ENCODE assay signal across 11 cellular contexts in genomic region chrX:71195959-71196727, GRCh38. TPM values are rescaled to one million over a fixed set of nuclear protein-coding genes. Genes with fewer than 3 reads are reported as not detected.
DNase-seq lines count a peak whose midpoint lies in the region; ATAC-seq and TF ChIP-seq lines count a peak whose summit lies in the region.
"Had no signal": no experiment of that assay in that cellular context is flagged by ENCODE, and none has a peak within 500 bp of the region (broad histone marks: within the 10 kb centered on the region; RNA-seq: fewer than 3 reads in every experiment).

No MANE protein-coding gene starts in this region.

- no peaks in the 10 kb centered on the region for H3K9me3 Mint-ChIP-seq in activated CD4-positive, alpha-beta memory T cell treated with anti-CD3 and anti-CD28 coated beads for 36 hours
- H3K9me3 Mint-ChIP-seq in stimulated activated effector memory CD8-positive, alpha-beta T cell treated with anti-CD3 and anti-CD28 coated beads, Interleukin-12 subunit alpha, Interleukin-12 subunit beta, amount 100 ng/mL, for 72 hours, result no peaks in the 10 kb centered on the region
- H3K9me3 Mint-ChIP-seq in Calu3 (ENCODE audit: low read depth, unreplicated experiment), result no peaks in the 10 kb centered on the region

- H3K27me3 Mint-ChIP-seq in activated CD4-positive, alpha-beta memory T cell treated with anti-CD3 and anti-CD28 coated beads for 36 hours, result no peaks in the 10 kb centered on the region
- no peaks in the 10 kb centered on the region for H3K27me3 Mint-ChIP-seq in Calu3 (ENCODE audit: unreplicated experiment)

- no peaks in the 10 kb centered on the region for H3K9me3 ChIP-seq in SJCRH30 (replicated peaks)

- POLR2A ChIA-PET in activated CD4-positive, alpha-beta memory T cell treated with anti-CD3 and anti-CD28 coated beads for 36 hours (lab: Charles Lee), result interaction anchor here (0.6 to 1.3 kb wide), 5 partner anchors 14 to 604 kb away, joined by 3 to 7 read pairs (median 3); partner anchors contain the start of gene NONO

- peaks cover 11% of the 10 kb centered on the region for H3K4me1 Mint-ChIP-seq in activated CD4-positive, alpha-beta memory T cell treated with anti-CD3 and anti-CD28 coated beads for 36 hours (ENCODE audit: low read depth)
- H3K4me1 Mint-ChIP-seq in stimulated activated effector memory CD8-positive, alpha-beta T cell treated with anti-CD3 and anti-CD28 coated beads, Interleukin-12 subunit alpha, Interleukin-12 subunit beta, amount 100 ng/mL, for 72 hours, result peaks cover 17% of the 10 kb centered on the region
- H3K4me1 Mint-ChIP-seq in Calu3 (ENCODE audit: low read depth, unreplicated experiment), result peaks cover 24% of the 10 kb centered on the region

- no peaks in the 10 kb centered on the region for H3K36me3 ChIP-seq in SJCRH30

- peak overlapping the region; percentile 88 for H3K4me3 Mint-ChIP-seq in activated CD4-positive, alpha-beta memory T cell treated with anti-CD3 and anti-CD28 coated beads for 36 hours
- H3K4me3 Mint-ChIP-seq in stimulated activated effector memory CD8-positive, alpha-beta T cell treated with anti-CD3 and anti-CD28 coated beads, Interleukin-12 subunit alpha, Interleukin-12 subunit beta, amount 100 ng/mL, for 72 hours, result peak overlapping the region; percentile 72
- H3K4me3 Mint-ChIP-seq in Calu3 (ENCODE audit: low read depth, unreplicated experiment), result no peak overlapping the region

- H3K4me3 ChIP-seq in SJCRH30, result no peak overlapping the region

- no peaks in the 10 kb centered on the region for H3K27me3 ChIP-seq in SJCRH30

- no TSS peak for BruUV-seq in Calu3 (replicated peaks; lab: Mats Ljungman, UMichigan)

- peak; percentile 62 for DNase-seq in activated effector memory CD4-positive, alpha-beta T cell treated with anti-CD3 and anti-CD28 coated beads, Interleukin-2, amount 50 U/mL, for 16 hours
- no peak for DNase-seq in activated effector memory CD4-positive, alpha-beta T cell treated with Interleukin-2 at 50 U/mL for 16 hours
- DNase-seq in activated CD4-positive, alpha-beta memory T cell treated with anti-CD3 and anti-CD28 coated beads for 36 hours, result peak; percentile 22
- peak in 1 of 2 donors; percentile 54 for DNase-seq in stimulated activated effector memory CD8-positive, alpha-beta T cell treated with anti-CD3 and anti-CD28 coated beads, Interleukin-12 subunit alpha, Interleukin-12 subunit beta, amount 100 ng/mL, for 72 hours (ENCODE audit: low spot score in 2 of 2)
- DNase-seq in Calu3, result no peak
- no peak for DNase-seq in SJCRH30
- DNase-seq in DMS114 treated with DMSO at 0.1 percent for 48 hours (lab: John Stamatoyannopoulos, UW; ENCODE audit: unreplicated experiment), result no peak
- DNase-seq: NCI-H2081 had no signal

- intact Hi-C loops in activated CD4-positive, alpha-beta memory T cell treated with anti-CD3 and anti-CD28 coated beads for 36 hours (cut with micrococcal nuclease), result loop anchor here (1.0 to 10.0 kb wide), 5 partner anchors 14 to 339 kb away; partner anchors contain the start of genes IL2RG, OGT, TAF1 and ZMYM3
- intact Hi-C loops in Calu3 (cut with micrococcal nuclease; ENCODE audit: unreplicated experiment), result no loop called here

- peak overlapping the region; percentile 88 for H3K27ac Mint-ChIP-seq in activated CD4-positive, alpha-beta memory T cell treated with anti-CD3 and anti-CD28 coated beads for 36 hours
- H3K27ac Mint-ChIP-seq in stimulated activated effector memory CD8-positive, alpha-beta T cell treated with anti-CD3 and anti-CD28 coated beads, Interleukin-12 subunit alpha, Interleukin-12 subunit beta, amount 100 ng/mL, for 72 hours, result peak overlapping the region; percentile 79
- H3K27ac Mint-ChIP-seq in Calu3 (ENCODE audit: unreplicated experiment), result no peak overlapping the region

- H3K36me3 Mint-ChIP-seq in activated CD4-positive, alpha-beta memory T cell treated with anti-CD3 and anti-CD28 coated beads for 36 hours, result peaks cover 2% of the 10 kb centered on the region
- peaks cover 14% of the 10 kb centered on the region for H3K36me3 Mint-ChIP-seq in stimulated activated effector memory CD8-positive, alpha-beta T cell treated with anti-CD3 and anti-CD28 coated beads, Interleukin-12 subunit alpha, Interleukin-12 subunit beta, amount 100 ng/mL, for 72 hours
- H3K36me3 Mint-ChIP-seq in Calu3 (ENCODE audit: insufficient read depth, unreplicated experiment), result no peaks in the 10 kb centered on the region

- no peak overlapping the region for H3K27ac ChIP-seq in SJCRH30

- peak; percentile 52 for ATAC-seq in HG02798 (IDR thresholded peaks at IDR 0.05; ENCODE audit: poor library complexity, unreplicated experiment)
- ATAC-seq in stimulated activated effector memory CD8-positive, alpha-beta T cell treated with anti-CD3 and anti-CD28 coated beads, Interleukin-12 subunit alpha, Interleukin-12 subunit beta, amount 100 ng/mL, for 72 hours, result peak; percentile 91

- no peaks in the 10 kb centered on the region for H3K4me1 ChIP-seq in SJCRH30

- CTCF ChIA-PET in activated CD4-positive, alpha-beta memory T cell treated with anti-CD3 and anti-CD28 coated beads for 36 hours (lab: Charles Lee), result interaction anchor here (0.9 to 1.6 kb wide), 4 partner anchors 11 to 87 kb away, joined by 3 to 6 read pairs (median 5); partner anchors contain the start of gene NONO
- CTCF ChIA-PET in Calu3 (lab: Charles Lee), result interaction anchor here (0.6 kb wide), 2 partner anchors 46 to 139 kb away, joined by 3 to 4 read pairs; no protein-coding TSS in a partner anchor

- TF ChIP-seq CTCF in Calu3 (IDR thresholded peaks at IDR 0.05; ENCODE audit: unreplicated experiment), result no peak

RNA-seq across cellular contexts. Expression of gene GJB1, which starts 26.9 kb away (rescaled TPM):
- not detected for total RNA-seq in activated CD4-positive, alpha-beta memory T cell treated with anti-CD3 and anti-CD28 coated beads for 36 hours
- 80.4 and 96.9 TPM in 2 replicates for total RNA-seq in Calu3 (2022)
- 1.1 and 1.2 TPM in 2 replicates for total RNA-seq in SJCRH30 (2014; rRNA removed; shearing (Covaris generic))
- total RNA-seq: myocyte had no signal

RNA-seq across cellular contexts. Expression of gene NLGN3, which starts 51.5 kb away (rescaled TPM):
- total RNA-seq in activated CD4-positive, alpha-beta memory T cell treated with anti-CD3 and anti-CD28 coated beads for 36 hours, result under 1 TPM; 0.58 to 0.86 TPM
- 2.1 and 2.3 TPM in 2 replicates for total RNA-seq in Calu3 (2022)
- 0.58 and 0.95 TPM in 2 replicates for total RNA-seq in SJCRH30 (2014; rRNA removed; shearing (Covaris generic))
- total RNA-seq: epithelial cell of proximal tubule had no signal

RNA-seq across cellular contexts. Expression of gene ZMYM3, which starts 57.8 kb away (rescaled TPM):
- 10 to 100 TPM; 17.2 to 17.5 TPM for total RNA-seq in activated CD4-positive, alpha-beta memory T cell treated with anti-CD3 and anti-CD28 coated beads for 36 hours
- 42.9 and 45.7 TPM in 2 replicates for total RNA-seq in Calu3 (2022)
- total RNA-seq in SJCRH30 (2014; rRNA removed; shearing (Covaris generic)), result 46.6 and 49.9 TPM in 2 replicates

Comparison
In these comparisons a context has a peak if more than half of its experiments do, and no peak if none do; other contexts are left out.
1. DNase-seq: peak in activated effector memory CD4-positive, alpha-beta T cell treated with anti-CD3 and anti-CD28 coated beads, Interleukin-2, amount 50 U/mL, for 16 hours (single experiment) and activated CD4-positive, alpha-beta memory T cell treated with anti-CD3 and anti-CD28 coated beads for 36 hours (single experiment); none in activated effector memory CD4-positive, alpha-beta T cell treated with Interleukin-2 at 50 U/mL for 16 hours (single experiment), Calu3 (single experiment), SJCRH30 (0 of 2) and DMS114 treated with DMSO at 0.1 percent for 48 hours (single experiment).
2. RNA of gene GJB1, which starts 26.9 kb away (total RNA-seq): 80.4 to 96.9 TPM in Calu3; 1.1 to 1.2 TPM in SJCRH30 and not detected in activated CD4-positive, alpha-beta memory T cell treated with anti-CD3 and anti-CD28 coated beads for 36 hours; every median in the first group is over 10 times any median in the second.